Comparison of ENCODE assay signal across 27 cellular contexts in genomic region chr9:10354591-10354990, GRCh38.
"Had no signal": no experiment of that assay in that cellular context is flagged by ENCODE, and none has a peak within 500 bp of the region (broad histone marks: within the 10 kb centered on the region; RNA-seq: fewer than 3 reads in every experiment).

No MANE protein-coding gene starts in this region.

- H3K4me3 ChIP-seq: colonic mucosa, coronary artery, dorsolateral prefrontal cortex, esophagus muscularis mucosa, esophagus squamous epithelium, gastrocnemius medialis, gastroesophageal sphincter, heart left ventricle, heart right ventricle had no signal

- H3K4me1 ChIP-seq: colonic mucosa, esophagus muscularis mucosa, esophagus squamous epithelium, foreskin keratinocyte, gastrocnemius medialis, gastroesophageal sphincter, heart left ventricle, heart right ventricle had no signal

- H3K27me3 ChIP-seq: colonic mucosa, dorsolateral prefrontal cortex, esophagus muscularis mucosa, esophagus squamous epithelium, foreskin keratinocyte, gastrocnemius medialis, gastroesophageal sphincter, heart left ventricle, heart right ventricle had no signal

- DNase-seq: colonic mucosa; cortex of kidney; dermis blood vessel endothelial cell; dorsolateral prefrontal cortex; effector CD4-positive, alpha-beta T cell; effector CD8-positive, alpha-beta T cell; effector memory CD4-positive, alpha-beta T cell; effector memory CD8-positive, alpha-beta T cell; endodermal cell; erythroblast; esophagus squamous epithelium; foreskin fibroblast; foreskin keratinocyte; foreskin melanocyte; gastrocnemius medialis; glutamatergic neuron; head of caudate nucleus; heart left ventricle; heart right ventricle had no signal

- FAIRE-seq: colon, endometrium, endothelial cell of umbilical vein had no signal

- ATAC-seq: effector memory CD8-positive, alpha-beta T cell; esophagus mucosa; foreskin keratinocyte; gastrocnemius medialis; gastroesophageal sphincter; heart left ventricle; heart right ventricle had no signal

- H3K36me3 ChIP-seq: colonic mucosa, esophagus muscularis mucosa, esophagus squamous epithelium, gastrocnemius medialis, gastroesophageal sphincter, heart left ventricle, heart right ventricle had no signal

- H3K27ac ChIP-seq: colonic mucosa, coronary artery, dorsolateral prefrontal cortex, epithelial cell of prostate, esophagus muscularis mucosa, esophagus squamous epithelium, foreskin keratinocyte, gastrocnemius medialis, gastroesophageal sphincter, heart left ventricle, heart right ventricle had no signal

- H3K9me3 ChIP-seq: colonic mucosa, esophagus muscularis mucosa, esophagus squamous epithelium, gastrocnemius medialis, gastroesophageal sphincter, heart left ventricle, heart right ventricle had no signal
